ENCODE assay signal across 17 cellular contexts in the genomic region with DNA sequence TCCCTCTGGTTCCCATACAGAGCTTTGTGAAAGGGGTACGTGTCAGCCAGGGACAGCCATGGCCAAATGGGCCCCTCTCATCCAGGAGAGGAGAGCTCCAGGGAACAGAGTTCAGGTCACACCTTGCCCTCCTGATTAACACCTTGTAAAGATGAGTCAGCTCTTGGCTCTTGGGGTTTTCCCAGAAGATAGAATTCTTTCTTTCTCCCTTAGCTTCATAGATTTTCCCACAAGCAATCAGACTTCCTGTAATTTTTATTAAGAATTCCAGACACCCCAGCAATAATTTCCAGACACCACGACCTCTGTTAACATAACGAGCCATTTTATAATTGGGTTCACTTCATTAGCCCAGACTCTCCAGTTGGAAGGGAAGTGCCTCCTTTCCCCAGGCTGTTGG.
DNase-seq lines count a peak whose midpoint lies in the region; TF ChIP-seq lines count a peak whose summit lies in the region.
"Had no signal": no experiment of that assay in that cellular context is flagged by ENCODE, and none has a peak within 500 bp of the region (broad histone marks: within the 10 kb centered on the region; RNA-seq: fewer than 3 reads in every experiment).

No MANE protein-coding gene starts in this region.

- H4K20me1 ChIP-seq in mammary epithelial cell (ENCODE audit: insufficient read depth, low read length) (no peaks in the 10 kb centered on the region), hepatocyte (ENCODE audit: insufficient read depth, poor library complexity, severe bottlenecking) (no peaks in the 10 kb centered on the region)

- in situ Hi-C loops in mammary epithelial cell (cut with MboI; ENCODE audit: low sequenced_read_pairs in 2 of 2), result loop anchor here in 1 of 2 donors (25.0 kb wide), 1 partner anchor 404 kb away; no protein-coding TSS in a partner anchor

- H3K4me3 ChIP-seq in mammary epithelial cell (replicated peaks in 1 of 3; ENCODE audit: insufficient read depth in 1 of 3, low read depth in 2 of 3, low read length in 3 of 3) (no peak overlapping the region), hepatocyte (no peak overlapping the region), mesendoderm (ENCODE audit: low read length) (no peak overlapping the region)
- H3K4me3 ChIP-seq: GM23338 had no signal

- no peaks in the 10 kb centered on the region for H3K79me1 ChIP-seq in mesendoderm (ENCODE audit: low read length)

- no TSS peak for BruUV-seq in mammary epithelial cell (replicated peaks; lab: Mats Ljungman, UMichigan)

- no peak overlapping the region for H4K8ac ChIP-seq in mesendoderm (ENCODE audit: low read depth, low read length)

- no peak overlapping the region for H2BK15ac ChIP-seq in mesendoderm (replicated peaks; ENCODE audit: low read depth)

- H2AK5ac ChIP-seq in mesendoderm (ENCODE audit: low read length), result no peak overlapping the region

- 23% methylated on average over 3 of the region's 3 CpGs for WGBS in mammary epithelial cell (ENCODE audit: low coverage, missing lambda C conversion rate)
- 77% methylated on average over 3 of the region's 3 CpGs for WGBS in hepatocyte (ENCODE audit: low lambda C conversion rate, missing lambda C conversion rate)
- no CpG with 5 or more reads among the region's 3 CpGs for WGBS in mesendoderm (ENCODE audit: extremely low coverage, insufficient coverage, low lambda C conversion rate)

- CTCF ChIA-PET in mammary epithelial cell (lab: Charles Lee; ENCODE audit: low non-redundant PET), result no interaction called here

- no peaks in the 10 kb centered on the region for H3K9me2 ChIP-seq in hepatocyte (replicated peaks; ENCODE audit: insufficient read depth)

- H3K56ac ChIP-seq in mesendoderm (ENCODE audit: low read length), result no peak overlapping the region

- dilution Hi-C loops in mammary epithelial cell (cut with HindIII; ENCODE audit: low sequenced_read_pairs), result no loop called here

- no peak overlapping the region for H3K27ac ChIP-seq in mammary epithelial cell (ENCODE audit: insufficient read depth, low read depth, low read length)
- peak overlapping the region; percentile 77 for H3K27ac ChIP-seq in hepatocyte
- no peak overlapping the region for H3K27ac ChIP-seq in mesendoderm (ENCODE audit: low read depth, low read length)
- H3K27ac ChIP-seq: C4-2B had no signal

- DNase-seq in A172 (ENCODE audit: low spot score), result peak; percentile 35
- DNase-seq in mammary epithelial cell, result no peak
- DNase-seq in hepatocyte (ENCODE audit: low spot score), result peak; percentile 42
- peak; percentile 47 for DNase-seq in mesendoderm
- DNase-seq in NCI-H1694 treated with DMSO at 0.1 percent for 48 hours (lab: John Stamatoyannopoulos, UW), result no peak
- no peak for DNase-seq in activated T-cell treated with anti-CD3 and anti-CD28 coated beads, Interleukin-2, amount 50 U/mL, for 48 hours
- no peak for DNase-seq in NCI-H1417 treated with DMSO at 0.1 percent for 48 hours (lab: John Stamatoyannopoulos, UW)
- DNase-seq in 8988T, result no peak
- DNase-seq: ACHN; Caco-2; CD4-positive, alpha-beta T cell; DMS153; DMS79; GDM1; HCEC 1CT had no signal

- H3K9me3 ChIP-seq in mammary epithelial cell (replicated peaks; ENCODE audit: insufficient read depth, low read length) (no peaks in the 10 kb centered on the region), hepatocyte (ENCODE audit: low read depth) (no peaks in the 10 kb centered on the region)
- H3K9me3 ChIP-seq: Caco-2 had no signal

- H3K4me2 ChIP-seq in mammary epithelial cell (ENCODE audit: insufficient read depth, low read depth, low read length) (no peak overlapping the region), hepatocyte (no peak overlapping the region), mesendoderm (ENCODE audit: low read length) (no peak overlapping the region)
- H3K4me2 ChIP-seq: GM23338 had no signal

- H2BK5ac ChIP-seq in mesendoderm (ENCODE audit: low read length), result no peak overlapping the region

- H3K4ac ChIP-seq in mesendoderm (ENCODE audit: low read depth, low read length), result no peak overlapping the region

- intact Hi-C loops in mammary epithelial cell (cut with micrococcal nuclease), result no loop called here

- H3K27me3 ChIP-seq in mammary epithelial cell (ENCODE audit: insufficient read depth, low read length) (no peaks in the 10 kb centered on the region), hepatocyte (no peaks in the 10 kb centered on the region), mesendoderm (ENCODE audit: insufficient read depth, low read length, poor library complexity) (no peaks in the 10 kb centered on the region)

- H3K9ac ChIP-seq in mammary epithelial cell (ENCODE audit: insufficient read depth, low read length), result no peak overlapping the region
- no peak overlapping the region for H3K9ac ChIP-seq in mesendoderm (ENCODE audit: low read length)

- H3K18ac ChIP-seq in mesendoderm (ENCODE audit: low read length), result no peak overlapping the region

- H2AFZ ChIP-seq in mammary epithelial cell (ENCODE audit: low read depth, low read length) (peak overlapping the region; percentile 31), hepatocyte (no peak overlapping the region)
- H2AFZ ChIP-seq: GM23338 had no signal

- no peak overlapping the region for H4K5ac ChIP-seq in mesendoderm (ENCODE audit: low read length)

- no peak overlapping the region for H2BK120ac ChIP-seq in mesendoderm (ENCODE audit: low read depth, low read length)

- no peaks in the 10 kb centered on the region for H3K36me3 ChIP-seq in mammary epithelial cell (ENCODE audit: insufficient read depth, low read length)
- H3K36me3 ChIP-seq in hepatocyte (replicated peaks; ENCODE audit: insufficient read depth, low read depth), result no peaks in the 10 kb centered on the region
- no peaks in the 10 kb centered on the region for H3K36me3 ChIP-seq in mesendoderm (ENCODE audit: control insufficient read depth, insufficient read depth, low read length)

- TF ChIP-seq CTCF in mammary epithelial cell (conservative IDR thresholded peaks at IDR 0.05 in 1 of 2, IDR thresholded peaks at IDR 0.05 in 1 of 2; ENCODE audit: extremely low read depth in 1 of 2, insufficient read depth in 1 of 2, low read depth in 1 of 2, low read length in 2 of 2), result no peak
- no peak for TF ChIP-seq CTCF in hepatocyte (IDR thresholded peaks at IDR 0.05; ENCODE audit: poor library complexity)

- H3K4me1 ChIP-seq in mammary epithelial cell (ENCODE audit: insufficient read depth, low read length) (peaks cover 3% of the 10 kb centered on the region), hepatocyte (ENCODE audit: insufficient read depth) (no peaks in the 10 kb centered on the region), mesendoderm (ENCODE audit: control insufficient read depth, low read depth, low read length) (peaks cover 2% of the 10 kb centered on the region)
- H3K4me1 ChIP-seq: Caco-2 had no signal

- H3K23ac ChIP-seq in mesendoderm (ENCODE audit: low read length), result no peak overlapping the region

- H3K79me2 ChIP-seq in mammary epithelial cell (ENCODE audit: insufficient read depth, low read length) (no peaks in the 10 kb centered on the region), hepatocyte (no peaks in the 10 kb centered on the region), mesendoderm (ENCODE audit: control insufficient read depth, insufficient read depth, low read length) (no peaks in the 10 kb centered on the region)

Comparison
In these comparisons a context has a peak if more than half of its experiments do, and no peak if none do; other contexts are left out.
1. DNase-seq: peak in A172 (single experiment), hepatocyte (single experiment) and mesendoderm (single experiment); none in mammary epithelial cell (single experiment), NCI-H1694 treated with DMSO at 0.1 percent for 48 hours (single experiment), activated T-cell treated with anti-CD3 and anti-CD28 coated beads, Interleukin-2, amount 50 U/mL, for 48 hours (0 of 2), NCI-H1417 treated with DMSO at 0.1 percent for 48 hours (single experiment) and 8988T (single experiment).